Comparison of ENCODE assay signal across 20 cellular contexts in genomic region chr6:153942361-153942760, GRCh38.
"Had no signal": no experiment of that assay in that cellular context is flagged by ENCODE, and none has a peak within 500 bp of the region (broad histone marks: within the 10 kb centered on the region; RNA-seq: fewer than 3 reads in every experiment).

No MANE protein-coding gene starts in this region.

- H3K4me3 Mint-ChIP-seq: activated CD4-positive, alpha-beta T cell treated with anti-CD3 and anti-CD28 coated beads, Interleukin-2, amount 10 ng/mL, durations not matched to agents 7 days and 5 days; activated naive CD4-positive, alpha-beta T cell treated with anti-CD3 and anti-CD28 coated beads, Interleukin-2, amount 10 ng/mL, durations not matched to agents 7 days and 5 days; activated T-helper 17 cell treated with anti-CD3 and anti-CD28 coated beads, Interleukin-2, amount 50 U/mL, for 72 hours had no signal

- H3K27me3 ChIP-seq: adrenal gland, colonic mucosa, heart left ventricle, spleen, upper lobe of right lung had no signal

- H3K4me3 ChIP-seq: adrenal gland, colonic mucosa, heart left ventricle, spleen, upper lobe of right lung had no signal

- H3K27me3 Mint-ChIP-seq: activated naive CD4-positive, alpha-beta T cell treated with anti-CD3 and anti-CD28 coated beads, Interleukin-2, amount 10 ng/mL, durations not matched to agents 7 days and 5 days had no signal

- H3K36me3 ChIP-seq: adrenal gland, colonic mucosa, heart left ventricle, spleen, upper lobe of right lung had no signal

- H3K4me1 ChIP-seq: adrenal gland, colonic mucosa, heart left ventricle, spleen, upper lobe of right lung had no signal

- H3K4me1 Mint-ChIP-seq: activated CD4-positive, alpha-beta T cell treated with anti-CD3 and anti-CD28 coated beads, Interleukin-2, amount 10 ng/mL, durations not matched to agents 7 days and 5 days; activated naive CD4-positive, alpha-beta T cell treated with anti-CD3 and anti-CD28 coated beads, Interleukin-2, amount 10 ng/mL, durations not matched to agents 7 days and 5 days; activated T-helper 17 cell treated with anti-CD3 and anti-CD28 coated beads, Interleukin-2, amount 50 U/mL, for 72 hours had no signal

- H3K36me3 Mint-ChIP-seq: activated naive CD4-positive, alpha-beta T cell treated with anti-CD3 and anti-CD28 coated beads, Interleukin-2, amount 10 ng/mL, durations not matched to agents 7 days and 5 days had no signal

- FAIRE-seq: endothelial cell of umbilical vein had no signal

- DNase-seq: activated CD4-positive, alpha-beta T cell treated with anti-CD3 and anti-CD28 coated beads, Interleukin-2, amount 10 ng/mL, durations not matched to agents 7 days and 5 days; activated CD4-positive, CD25-positive, alpha-beta regulatory T cell; activated CD8-positive, alpha-beta memory T cell treated with anti-CD3 and anti-CD28 coated beads for 24 hours; activated naive CD4-positive, alpha-beta T cell treated with anti-CD3 and anti-CD28 coated beads, Interleukin-2, amount 10 ng/mL, durations not matched to agents 7 days and 5 days; activated T-cell treated with anti-CD3 and anti-CD28 coated beads for 4 hours; adrenal gland; caudate nucleus; effector CD4-positive, alpha-beta T cell; foreskin melanocyte; heart left ventricle; left ventricle myocardium superior; mesenchymal stem cell; spleen; stimulated activated CD4-positive, alpha-beta T cell treated with anti-CD3 and anti-CD28 coated beads, Interleukin-2, amount 100 ng/mL, for 24 hours; stimulated activated naive CD4-positive, alpha-beta T cell; upper lobe of right lung had no signal

- H3K27ac Mint-ChIP-seq: activated CD4-positive, alpha-beta T cell treated with anti-CD3 and anti-CD28 coated beads, Interleukin-2, amount 10 ng/mL, durations not matched to agents 7 days and 5 days; activated naive CD4-positive, alpha-beta T cell treated with anti-CD3 and anti-CD28 coated beads, Interleukin-2, amount 10 ng/mL, durations not matched to agents 7 days and 5 days; activated T-helper 17 cell treated with anti-CD3 and anti-CD28 coated beads, Interleukin-2, amount 50 U/mL, for 72 hours had no signal

- H3K27ac ChIP-seq: adrenal gland, colonic mucosa, heart left ventricle, spleen, upper lobe of right lung had no signal

- ATAC-seq: activated T-helper 17 cell treated with anti-CD3 and anti-CD28 coated beads, Interleukin-2, amount 50 U/mL, for 72 hours; heart left ventricle; left ventricle myocardium superior; sciatic nerve; upper lobe of right lung had no signal

- H3K9me3 Mint-ChIP-seq: activated CD4-positive, alpha-beta T cell treated with anti-CD3 and anti-CD28 coated beads, Interleukin-2, amount 10 ng/mL, durations not matched to agents 7 days and 5 days; activated naive CD4-positive, alpha-beta T cell treated with anti-CD3 and anti-CD28 coated beads, Interleukin-2, amount 10 ng/mL, durations not matched to agents 7 days and 5 days; activated T-helper 17 cell treated with anti-CD3 and anti-CD28 coated beads, Interleukin-2, amount 50 U/mL, for 72 hours had no signal

- H3K9me3 ChIP-seq: adrenal gland, colonic mucosa, heart left ventricle, spleen, upper lobe of right lung had no signal
